19 cellular contexts compared by ENCODE assay signal in genomic region chr3:25589783-25590258, GRCh38.
DNase-seq lines count a peak whose midpoint lies in the region; ATAC-seq, FAIRE-seq and TF ChIP-seq lines count a peak whose summit lies in the region.
"Had no signal": no experiment of that assay in that cellular context is flagged by ENCODE, and none has a peak within 500 bp of the region (broad histone marks: within the 10 kb centered on the region; RNA-seq: fewer than 3 reads in every experiment).

No MANE protein-coding gene starts in this region.

- no peak overlapping the region for H3K27ac ChIP-seq in HepG2 (ENCODE audit: extremely low read length, insufficient read depth, low read length)
- no peak overlapping the region for H3K27ac ChIP-seq in right lobe of liver
- H3K27ac ChIP-seq in heart right ventricle = peak overlapping the region; percentile 20 to 80 (median 71)
- H3K27ac ChIP-seq: 22Rv1, KMS-11, thyroid gland had no signal

- H4K20me1 ChIP-seq in HepG2 (ENCODE audit: insufficient read depth, low read length) = no peaks in the 10 kb centered on the region

- TF ChIP-seq POLR2A in HepG2 (IDR thresholded peaks at IDR 0.05; ENCODE audit: insufficient read depth in 1 of 2, low read depth in 2 of 2, low read length in 2 of 2) (no peak), right lobe of liver (IDR thresholded peaks at IDR 0.05) (no peak)

- H3K27me3 ChIP-seq in HepG2 (ENCODE audit: control insufficient read depth in 1 of 2, insufficient read depth in 2 of 2, low read length in 2 of 2) (no peaks in the 10 kb centered on the region), right lobe of liver (no peaks in the 10 kb centered on the region), heart right ventricle (no peaks in the 10 kb centered on the region)
- H3K27me3 ChIP-seq: thyroid gland had no signal

- no peak for TF ChIP-seq CTCF in HepG2 (CRISPR knock-in tag; IDR thresholded peaks at IDR 0.05)
- no peak for TF ChIP-seq CTCF in right lobe of liver (IDR thresholded peaks at IDR 0.05)
- TF ChIP-seq CTCF in heart right ventricle (IDR thresholded peaks at IDR 0.05) = no peak

- no peak overlapping the region for H3K9ac ChIP-seq in HepG2 (ENCODE audit: insufficient read depth, low read depth, low read length)
- H3K9ac ChIP-seq: KMS-11 had no signal

- ATAC-seq in HepG2 (no peak), right lobe of liver (no peak), heart right ventricle (peak; percentile 36 to 77 (median 59)), GM21723 (IDR thresholded peaks at IDR 0.05; ENCODE audit: unreplicated experiment) (no peak)
- ATAC-seq: effector memory CD8-positive, alpha-beta T cell had no signal

- no peak for FAIRE-seq in HepG2 (lab: Jason Lieb, UNC)
- FAIRE-seq: islet of Langerhans had no signal

- H3K4me2 ChIP-seq in HepG2 (ENCODE audit: low read depth, low read length) = no peak overlapping the region
- H3K4me2 ChIP-seq: KMS-11 had no signal

- no peak for TF ChIP-seq RAD21 in HepG2 (CRISPR knock-in tag; IDR thresholded peaks at IDR 0.05)

- 56% methylated on average over 8 of the region's 8 CpGs for WGBS in HepG2 (ENCODE audit: low lambda C conversion rate)
- WGBS in right lobe of liver (ENCODE audit: insufficient coverage, low coverage, low lambda C conversion rate, missing lambda C conversion rate) = 37% methylated on average over 8 of the region's 8 CpGs
- 37 to 41% methylated on average over 8 of the region's 8 CpGs for WGBS in heart right ventricle, 2 donors

- no TSS peak for BruUV-seq in HepG2 (replicated peaks; lab: Mats Ljungman, UMichigan)

- in situ Hi-C loops in HepG2 (cut with HindIII; ENCODE audit: extremely low pct_ligation_motif_present, low pct_unique_long_range_greater_than_20kb) = loop anchor here (10.0 kb wide), 3 partner anchors 165 to 815 kb away; partner anchors contain the start of gene RARB

- H3K4me3 ChIP-seq in HepG2 (replicated peaks in 1 of 3; ENCODE audit: insufficient read depth in 1 of 3, low read depth in 2 of 3, low read length in 3 of 3) = no peak overlapping the region
- H3K4me3 ChIP-seq in right lobe of liver = no peak overlapping the region
- no peak overlapping the region for H3K4me3 ChIP-seq in heart right ventricle
- H3K4me3 ChIP-seq: thyroid gland had no signal

- H3K36me3 ChIP-seq in HepG2 (replicated peaks in 1 of 2; ENCODE audit: control insufficient read depth in 1 of 2, insufficient read depth in 2 of 2, low read length in 2 of 2) (no peaks in the 10 kb centered on the region), right lobe of liver (no peaks in the 10 kb centered on the region), heart right ventricle (peaks cover 0 to 2% (median 0%) of the 10 kb centered on the region in 9 donors)
- H3K36me3 ChIP-seq: thyroid gland had no signal

- no peak overlapping the region for H2AFZ ChIP-seq in HepG2 (ENCODE audit: low read length)

- intact Hi-C loops in HepG2 (cut with micrococcal nuclease; ENCODE audit: unreplicated experiment) = loop anchor here (10.0 kb wide), 2 partner anchors 155 to 905 kb away; no protein-coding TSS in a partner anchor
- intact Hi-C loops in right lobe of liver (cut with DNase I) = no loop called here
- intact Hi-C loops in heart right ventricle (cut with DNase I) = loop anchor here (2.0 to 10.0 kb wide), 16 partner anchors 63 to 818 kb away; partner anchors contain the start of gene RARB (in 4 of the 10)

- peaks cover 21% of the 10 kb centered on the region for H3K4me1 ChIP-seq in HepG2 (ENCODE audit: insufficient read depth, low read length)
- peaks cover 0 to 18% (median 7%) of the 10 kb centered on the region in 4 donors for H3K4me1 ChIP-seq in right lobe of liver
- peaks cover 5 to 67% (median 55%) of the 10 kb centered on the region in 9 donors for H3K4me1 ChIP-seq in heart right ventricle

- H3K79me2 ChIP-seq in HepG2 (ENCODE audit: insufficient read depth, low read length) = no peaks in the 10 kb centered on the region

- DNase-seq in HepG2 (ENCODE audit: low spot score) = no peak
- DNase-seq in right lobe of liver = no peak
- peak in 1 of 2 donors; percentile 48 for DNase-seq in heart right ventricle
- DNase-seq in myocyte (ENCODE audit: low read depth) = peak; percentile 36
- DNase-seq in SK-N-DZ (ENCODE audit: low spot score) = no peak
- DNase-seq in amniotic stem cell (lab: John Stamatoyannopoulos, UW) = no peak
- DNase-seq in NCI-H524 (lab: John Stamatoyannopoulos, UW) = no peak
- DNase-seq: activated CD4-positive, alpha-beta T cell treated with anti-CD3 and anti-CD28 coated beads, Interleukin-2, amount 10 ng/mL, durations not matched to agents 7 days and 5 days; activated CD8-positive, alpha-beta memory T cell treated with anti-CD3 and anti-CD28 coated beads, Interleukin-2, amount 50 U/mL, for 4 hours; activated effector memory CD4-positive, alpha-beta T cell treated with Interleukin-2 at 50 U/mL for 16 hours; Calu3; effector memory CD8-positive, alpha-beta T cell; EL; NCI-H526; thyroid gland had no signal

- TF ChIP-seq EP300 in HepG2 (IDR thresholded peaks at IDR 0.05; ENCODE audit: low read depth in 2 of 2, low read length in 2 of 2) (no peak), HepG2 (CRISPR knock-in tag; IDR thresholded peaks at IDR 0.05; ENCODE audit: borderline replicate concordance) (no peak)

- CTCF ChIA-PET in HepG2 (lab: Yijun Ruan, JAX; ENCODE audit: low intra/inter-chr PET ratio, low total read pairs) = no interaction called here

- H3K9me3 ChIP-seq in HepG2 (ENCODE audit: low read length) (no peaks in the 10 kb centered on the region), right lobe of liver (no peaks in the 10 kb centered on the region), heart right ventricle (no peaks in the 10 kb centered on the region)
- H3K9me3 ChIP-seq: thyroid gland had no signal

- POLR2A ChIA-PET in HepG2 (lab: Yijun Ruan, JAX) = no interaction called here

TF ChIP-seq in HepG2, 621 proteins besides CTCF, POLR2A, EP300 and RAD21:
- no peak for TF ChIP-seq CCDC6 (CRISPR knock-in tag; IDR thresholded peaks at IDR 0.05)
- TF ChIP-seq NFE2L2 (IDR thresholded peaks at IDR 0.05; ENCODE audit: low read length) = peak; percentile 52; the same call in 1 of the 2 replicates
- peak; percentile 63; the same call in 1 of the 2 replicates for TF ChIP-seq BCL6 (CRISPR knock-in tag; IDR thresholded peaks at IDR 0.05)

Comparison
In these comparisons a context has a peak if more than half of its experiments do, and no peak if none do; other contexts are left out.
1. intact Hi-C loops: an anchor here in HepG2 (10.0 kb wide) and heart right ventricle (2.0 to 10.0 kb wide); none called in right lobe of liver.
2. ATAC-seq: peak in heart right ventricle (8 of 8); none in HepG2 (single experiment), right lobe of liver (0 of 4) and GM21723 (single experiment).
3. H3K27ac ChIP-seq: peak in heart right ventricle (10 of 10); none in HepG2 (single experiment) and right lobe of liver (0 of 3).